9 cellular contexts compared by ENCODE assay signal in the genomic region with DNA sequence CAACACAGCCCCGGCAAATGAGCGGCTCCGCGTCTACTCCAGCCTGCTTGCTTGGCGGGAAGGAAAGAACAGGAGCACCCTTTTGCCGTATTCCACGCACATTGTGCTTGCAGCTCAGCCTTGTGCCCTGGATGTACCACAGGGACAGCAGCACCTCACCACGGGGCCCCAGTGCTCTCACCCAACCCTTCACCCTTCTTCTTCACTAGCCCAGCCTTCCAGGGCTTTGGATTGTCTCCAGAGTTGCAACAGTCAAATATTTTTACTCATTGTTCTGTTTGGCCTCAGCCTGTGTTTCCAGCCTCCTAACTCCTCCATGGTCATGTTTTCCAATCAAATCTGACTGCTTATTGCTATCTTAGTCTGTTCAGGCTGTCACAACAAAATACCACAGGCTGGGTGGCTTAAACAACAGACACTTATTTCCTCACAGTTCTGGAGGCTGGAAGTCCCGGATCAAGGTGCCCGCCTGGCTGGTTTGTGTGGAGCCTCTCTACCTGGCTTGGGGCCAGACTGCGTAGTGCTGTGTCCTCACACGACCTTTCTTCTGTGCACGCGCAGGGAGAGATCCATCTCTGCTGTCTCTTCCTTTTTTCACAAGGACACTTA.
DNase-seq lines count a peak whose midpoint lies in the region; ATAC-seq, FAIRE-seq and TF ChIP-seq lines count a peak whose summit lies in the region.
"Had no signal": no experiment of that assay in that cellular context is flagged by ENCODE, and none has a peak within 500 bp of the region (broad histone marks: within the 10 kb centered on the region; RNA-seq: fewer than 3 reads in every experiment).

No MANE protein-coding gene starts in this region.

- H3K79me2 ChIP-seq in endothelial cell of umbilical vein (ENCODE audit: control insufficient read depth, insufficient read depth, low read length) (no peaks in the 10 kb centered on the region), osteoblast (ENCODE audit: insufficient read depth, low read length) (no peaks in the 10 kb centered on the region)

- no TSS peak for BruUV-seq in endothelial cell of umbilical vein (replicated peaks; lab: Mats Ljungman, UMichigan)

- H4K20me1 ChIP-seq in endothelial cell of umbilical vein (replicated peaks; ENCODE audit: control insufficient read depth, extremely low read depth, insufficient read depth, low read length) (no peaks in the 10 kb centered on the region), osteoblast (ENCODE audit: insufficient read depth, low read length) (no peaks in the 10 kb centered on the region)

- H3K27me3 ChIP-seq in endothelial cell of umbilical vein (ENCODE audit: control insufficient read depth in 2 of 2, insufficient read depth in 2 of 2, low read length in 2 of 2) (no peaks in the 10 kb centered on the region), osteoblast (ENCODE audit: insufficient read depth, low read length) (no peaks in the 10 kb centered on the region), brain microvascular endothelial cell (replicated peaks) (no peaks in the 10 kb centered on the region)

- FAIRE-seq in endothelial cell of umbilical vein (lab: Jason Lieb, UNC) = peak; percentile 83
- FAIRE-seq: GM18507 had no signal

- H3K9me1 ChIP-seq in endothelial cell of umbilical vein (replicated peaks; ENCODE audit: control insufficient read depth, extremely low read depth, insufficient read depth, low read length) = no peaks in the 10 kb centered on the region

- CTCF ChIA-PET in endothelial cell of umbilical vein (lab: Charles Lee) = no interaction called here

- peak; percentile 71 for DNase-seq in DMS79 treated with DMSO at 0.1 percent for 48 hours (lab: John Stamatoyannopoulos, UW)
- peak; percentile 71 for DNase-seq in NCI-H510A (lab: John Stamatoyannopoulos, UW)
- peak; percentile 79 for DNase-seq in endothelial cell of umbilical vein (ENCODE audit: low read depth, low spot score)
- DNase-seq in osteoblast (ENCODE audit: insufficient read length, low spot score, missing footprints) = no peak
- DNase-seq in brain microvascular endothelial cell = no peak
- DNase-seq in stimulated activated CD4-positive, alpha-beta T cell treated with anti-CD3 and anti-CD28 coated beads, Interleukin-15, amount 100 ng/mL, for 24 hours = no peak

- no peak overlapping the region for H3K9ac ChIP-seq in endothelial cell of umbilical vein (replicated peaks; ENCODE audit: extremely low read depth, insufficient read depth, low read length)

- no peak overlapping the region for H3K4me2 ChIP-seq in endothelial cell of umbilical vein (ENCODE audit: insufficient read depth, low read length)
- H3K4me2 ChIP-seq in osteoblast (ENCODE audit: insufficient read depth, low read length) = peak overlapping the region; percentile 42

- ATAC-seq in GM19328 (IDR thresholded peaks at IDR 0.05; ENCODE audit: unreplicated experiment) (no peak), HG02884 (IDR thresholded peaks at IDR 0.05; ENCODE audit: unreplicated experiment) (no peak)

- intact Hi-C loops in endothelial cell of umbilical vein (cut with micrococcal nuclease) = no loop called here

- TF ChIP-seq POLR2A in endothelial cell of umbilical vein (IDR thresholded peaks at IDR 0.05; ENCODE audit: low read depth, low read length) = no peak

- in situ Hi-C loops in brain microvascular endothelial cell (cut with HindIII; ENCODE audit: low pct_ligation_motif_present, low sequenced_read_pairs) = no loop called here

- dilution Hi-C loops in endothelial cell of umbilical vein (cut with MboI; ENCODE audit: extremely low pct_ligation_motif_present, low sequenced_read_pairs) = no loop called here

- H2AFZ ChIP-seq in endothelial cell of umbilical vein (ENCODE audit: low read depth, low read length) (no peak overlapping the region), osteoblast (ENCODE audit: low read length) (peak overlapping the region; percentile 30)

- no peak for TF ChIP-seq CTCF in endothelial cell of umbilical vein (IDR thresholded peaks at IDR 0.05; ENCODE audit: extremely low read depth in 1 of 2, insufficient read depth in 1 of 2, low read depth in 1 of 2, low read length in 2 of 2)
- TF ChIP-seq CTCF in osteoblast (IDR thresholded peaks at IDR 0.05; ENCODE audit: extremely low read depth, low read depth, low read length) = no peak
- TF ChIP-seq CTCF in brain microvascular endothelial cell (IDR thresholded peaks at IDR 0.05; ENCODE audit: low read depth, low read length, missing control alignments) = no peak

- POLR2A ChIA-PET in endothelial cell of umbilical vein (lab: Charles Lee) = no interaction called here

- H3K4me3 ChIP-seq in endothelial cell of umbilical vein (replicated peaks in 1 of 3; ENCODE audit: insufficient read depth in 1 of 3, low read depth in 1 of 3, low read length in 3 of 3) (no peak overlapping the region), osteoblast (ENCODE audit: insufficient read depth, low read length) (no peak overlapping the region), brain microvascular endothelial cell (ENCODE audit: low read depth, low read length) (no peak overlapping the region)

- H3K36me3 ChIP-seq in endothelial cell of umbilical vein (ENCODE audit: control insufficient read depth in 2 of 2, extremely low read depth in 1 of 2, insufficient read depth in 2 of 2, low read length in 2 of 2) (no peaks in the 10 kb centered on the region), osteoblast (ENCODE audit: insufficient read depth, low read length) (no peaks in the 10 kb centered on the region), brain microvascular endothelial cell (replicated peaks) (no peaks in the 10 kb centered on the region)

- no peak overlapping the region for H3K27ac ChIP-seq in endothelial cell of umbilical vein (ENCODE audit: insufficient read depth, low read depth, low read length)
- no peak overlapping the region for H3K27ac ChIP-seq in osteoblast (ENCODE audit: low read depth, low read length)
- no peak overlapping the region for H3K27ac ChIP-seq in brain microvascular endothelial cell

- H3K4me1 ChIP-seq in endothelial cell of umbilical vein (ENCODE audit: control insufficient read depth, extremely low read depth, insufficient read depth, low read length) (peaks cover 11% of the 10 kb centered on the region), osteoblast (ENCODE audit: insufficient read depth, low read length) (peaks cover 25% of the 10 kb centered on the region)

- no peaks in the 10 kb centered on the region for H3K9me3 ChIP-seq in endothelial cell of umbilical vein (replicated peaks; ENCODE audit: control insufficient read depth, insufficient read depth, low read length)
- H3K9me3 ChIP-seq in osteoblast (ENCODE audit: low read depth, low read length) = no peaks in the 10 kb centered on the region

TF ChIP-seq in endothelial cell of umbilical vein, 7 proteins besides CTCF, POLR2A, EP300 and RAD21:
- TF ChIP-seq EZH2 (IDR thresholded peaks at IDR 0.05; ENCODE audit: borderline replicate concordance, low read depth, low read length, severe bottlenecking) = no peak
- no peak for TF ChIP-seq POLR2AphosphoS5 (IDR thresholded peaks at IDR 0.05; ENCODE audit: insufficient read depth, low read depth, low read length)
- no peak for TF ChIP-seq JUN (IDR thresholded peaks at IDR 0.05; ENCODE audit: borderline replicate concordance, insufficient read depth, insufficient read length, low read depth)
- TF ChIP-seq, protein P1, sequence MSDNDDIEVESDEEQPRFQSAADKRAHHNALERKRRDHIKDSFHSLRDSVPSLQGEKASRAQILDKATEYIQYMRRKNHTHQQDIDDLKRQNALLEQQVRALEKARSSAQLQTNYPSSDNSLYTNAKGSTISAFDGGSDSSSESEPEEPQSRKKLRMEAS (IDR thresholded peaks at IDR 0.05; ENCODE audit: insufficient read depth, insufficient read length) = no peak
- TF ChIP-seq MYC (IDR thresholded peaks at IDR 0.05; ENCODE audit: low read depth, low read length) = no peak
- no peak for TF ChIP-seq FOS (IDR thresholded peaks at IDR 0.05; ENCODE audit: borderline replicate concordance, insufficient read depth, low read length)
- TF ChIP-seq GATA2 (IDR thresholded peaks at IDR 0.05; ENCODE audit: insufficient read depth, insufficient read length, low read depth, low read length) = no peak

Comparison
In these comparisons a context has a peak if more than half of its experiments do, and no peak if none do; other contexts are left out.
1. DNase-seq: peak in DMS79 treated with DMSO at 0.1 percent for 48 hours (single experiment), NCI-H510A (single experiment) and endothelial cell of umbilical vein (single experiment); none in osteoblast (single experiment), brain microvascular endothelial cell (single experiment) and stimulated activated CD4-positive, alpha-beta T cell treated with anti-CD3 and anti-CD28 coated beads, Interleukin-15, amount 100 ng/mL, for 24 hours (single experiment).